Comparison of ENCODE assay signal across 8 cellular contexts in the genomic region with DNA sequence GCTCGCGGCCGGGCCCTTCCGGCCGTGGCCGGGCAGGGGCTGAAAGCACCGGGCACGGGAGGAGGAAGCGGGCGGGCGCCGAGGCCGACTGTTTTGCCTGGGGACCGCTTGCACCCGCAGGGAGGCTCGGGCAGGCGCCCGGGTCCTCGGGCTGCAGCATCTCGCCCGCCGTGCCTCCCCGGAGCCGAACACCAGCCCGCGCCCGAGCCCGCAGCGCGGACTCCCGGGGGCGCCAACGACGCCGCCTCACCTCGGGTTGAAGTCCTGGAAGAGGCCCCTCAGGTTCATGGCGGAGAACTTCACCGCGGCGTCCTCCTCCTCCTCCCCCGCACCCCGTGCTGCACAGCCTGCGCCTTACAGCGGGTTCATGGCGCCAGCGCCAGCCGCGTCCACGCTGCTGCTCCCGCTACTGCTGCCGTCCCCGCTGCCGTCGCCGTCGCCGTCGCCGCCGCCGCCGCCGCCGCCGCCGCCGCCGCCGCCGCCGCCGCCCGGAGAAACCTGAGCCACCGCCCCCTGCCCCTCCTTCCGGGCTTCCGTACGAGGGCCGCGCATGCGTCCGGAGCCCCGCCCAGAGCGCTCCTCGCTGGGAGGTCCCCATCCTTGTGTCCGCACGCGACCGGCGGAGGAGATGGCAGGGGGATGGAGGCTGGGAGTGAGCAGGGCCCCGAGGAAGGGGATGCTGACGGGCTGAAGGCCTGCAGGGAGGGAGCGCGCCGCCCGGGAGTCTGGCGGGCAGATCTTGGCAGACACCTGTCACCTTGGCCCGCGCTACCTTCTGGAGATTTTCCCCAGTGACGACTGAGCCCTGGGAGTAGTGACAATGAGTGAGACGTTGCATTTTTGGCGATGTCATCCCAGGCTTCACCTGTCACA. TPM values are rescaled to one million over a fixed set of nuclear protein-coding genes. Genes with fewer than 3 reads are reported as not detected.
DNase-seq lines count a peak whose midpoint lies in the region; ATAC-seq and TF ChIP-seq lines count a peak whose summit lies in the region.

A gene (minus strand): TSS at position 500 of the 873 bp plus-strand sequence. CDS start 212 bp downstream, at position 288.

- H3K27ac Mint-ChIP-seq in GM23338, result no peak within 1 kb of the TSS

- no peak within 1 kb of the TSS for H4K12ac ChIP-seq in trophoblast cell (ENCODE audit: low read depth, low read length)

- H3K4me1 Mint-ChIP-seq in GM23338, result peaks cover 25% of the 10 kb centered on the region

- no peak within 1 kb of the TSS for H3K27ac ChIP-seq in GM23338 (ENCODE audit: low read depth)
- no peak within 1 kb of the TSS for H3K27ac ChIP-seq in trophoblast cell (ENCODE audit: low read depth, low read length)
- H3K27ac ChIP-seq in tibial nerve, result peak within 1 kb of the TSS in 3 of 4 donors; percentile 65 to 82 (median 70)

- H3K18ac ChIP-seq in trophoblast cell (ENCODE audit: low read length), result no peak within 1 kb of the TSS

- peaks cover 33% of the 10 kb centered on the region for H3K79me2 ChIP-seq in GM23338 (replicated peaks; ENCODE audit: insufficient read depth)
- H3K79me2 ChIP-seq in trophoblast cell (ENCODE audit: control insufficient read depth, insufficient read depth, low read length, poor library complexity), result no peaks in the 10 kb centered on the region

- DNase-seq in ELR (ENCODE audit: low read depth) (peak; percentile 67), GM23338 (ENCODE audit: low spot score) (peak; percentile 79), LHCN-M2 (ENCODE audit: low read depth) (peak; percentile 28), Right ventricle myocardium inferior (ENCODE audit: missing footprints) (peak; percentile 75), trophoblast cell (peak; percentile 27 to 68), tibial nerve (ENCODE audit: low spot score in 2 of 2) (peak; percentile 23 to 37)
- peak; percentile 78 for DNase-seq in activated naive CD4-positive, alpha-beta T cell treated with anti-CD3 and anti-CD28 coated beads, Interleukin-2, amount 50 U/mL, for 16 hours

- H3K14ac ChIP-seq in trophoblast cell (ENCODE audit: low read length), result peak within 1 kb of the TSS; percentile 71

- no peak within 1 kb of the TSS for H2BK12ac ChIP-seq in trophoblast cell (ENCODE audit: low read length)

- H3K4me1 ChIP-seq in GM23338 (ENCODE audit: insufficient read depth) (0 out of 2 replicates have a peak, but pooled peaks cover 8% of the 10 kb centered on the region), trophoblast cell (ENCODE audit: control insufficient read depth in 1 of 2, insufficient read depth in 2 of 2, low read length in 2 of 2) (peaks cover 0 to 2% of the 10 kb centered on the region in 2 experiments), tibial nerve (peaks cover 0 to 19% (median 0%) of the 10 kb centered on the region in 4 donors)

- no peak within 1 kb of the TSS for H2BK120ac ChIP-seq in trophoblast cell (ENCODE audit: insufficient read depth, low read length, poor library complexity)

- 0 out of 2 replicates have a peak, but pooled peaks cover 3% of the 10 kb centered on the region for H4K20me1 ChIP-seq in GM23338 (replicated peaks; ENCODE audit: insufficient read depth)

- H3K9me3 Mint-ChIP-seq in GM23338, result no peaks in the 10 kb centered on the region; the same call in 1 of the 3 replicates

- peaks cover 11% of the 10 kb centered on the region for H3K27me3 ChIP-seq in GM23338 (ENCODE audit: insufficient read depth)
- no peaks in the 10 kb centered on the region for H3K27me3 ChIP-seq in trophoblast cell (ENCODE audit: insufficient read depth, low read length)
- no peaks in the 10 kb centered on the region for H3K27me3 ChIP-seq in tibial nerve

- no peaks in the 10 kb centered on the region for H3K36me3 ChIP-seq in GM23338 (ENCODE audit: insufficient read depth)
- no peaks in the 10 kb centered on the region for H3K36me3 ChIP-seq in trophoblast cell (ENCODE audit: control insufficient read depth in 1 of 2, insufficient read depth in 2 of 2, low read length in 2 of 2)
- no peaks in the 10 kb centered on the region for H3K36me3 ChIP-seq in tibial nerve

- H3K9me2 ChIP-seq in GM23338 (ENCODE audit: insufficient read depth), result no peaks in the 10 kb centered on the region

- peak within 1 kb of the TSS; percentile 68 for H4K8ac ChIP-seq in trophoblast cell (ENCODE audit: low read depth, low read length)

- H3K4me2 ChIP-seq in GM23338 (peak within 1 kb of the TSS; percentile 86), trophoblast cell (ENCODE audit: low read length) (peak within 1 kb of the TSS; percentile 96)

- H3K4me3 Mint-ChIP-seq in GM23338, result peak within 1 kb of the TSS; percentile 94

- no peak for TF ChIP-seq POLR2A in tibial nerve (IDR thresholded peaks at IDR 0.05)

- H3K36me3 Mint-ChIP-seq in GM23338 (ENCODE audit: low read depth), result no peaks in the 10 kb centered on the region

- H3K4me3 ChIP-seq in GM23338 (peak within 1 kb of the TSS; percentile 65), trophoblast cell (ENCODE audit: low read depth, low read length) (peak within 1 kb of the TSS; percentile 84), tibial nerve (peak within 1 kb of the TSS; percentile 53 to 86 (median 61))

- no peaks in the 10 kb centered on the region for H3F3A ChIP-seq in GM23338 (replicated peaks; ENCODE audit: low read depth)

- peaks cover 10% of the 10 kb centered on the region for H3K27me3 Mint-ChIP-seq in GM23338 (ENCODE audit: insufficient read depth, low read depth, poor library complexity)

- intact Hi-C loops in Right ventricle myocardium inferior (cut with DNase I), result no loop called here

- H2AFZ ChIP-seq in GM23338 (no peak within 1 kb of the TSS), trophoblast cell (ENCODE audit: insufficient read depth, low read length, poor library complexity) (no peak within 1 kb of the TSS)

- H2BK5ac ChIP-seq in trophoblast cell (ENCODE audit: low read depth, low read length, poor library complexity), result no peak within 1 kb of the TSS

- ATAC-seq in GM23338 (peak; percentile 81), SK-N-SH treated with all-trans-retinoic acid at 6 μM for 48 hours (peak; percentile 67), Right ventricle myocardium inferior (peak; percentile 86)

- H3K79me1 ChIP-seq in trophoblast cell (ENCODE audit: low read length), result peaks cover 3% of the 10 kb centered on the region

- H4K91ac ChIP-seq in trophoblast cell (ENCODE audit: low read depth, low read length), result no peak within 1 kb of the TSS

- no peaks in the 10 kb centered on the region for H3K9me3 ChIP-seq in trophoblast cell (ENCODE audit: insufficient read depth, low read depth, low read length)
- H3K9me3 ChIP-seq in tibial nerve, result no peaks in the 10 kb centered on the region

- H3K9ac ChIP-seq in trophoblast cell (ENCODE audit: low read length), result peak within 1 kb of the TSS; percentile 78

- no peak within 1 kb of the TSS for H2AK5ac ChIP-seq in trophoblast cell (ENCODE audit: low read length)

- TF ChIP-seq EP300 in tibial nerve (IDR thresholded peaks at IDR 0.05), result no peak

- peak within 1 kb of the TSS; percentile 37 for H3K4ac ChIP-seq in trophoblast cell (ENCODE audit: low read depth, low read length)

- H3K23ac ChIP-seq in trophoblast cell (ENCODE audit: low read length), result no peak within 1 kb of the TSS

- WGBS in trophoblast cell (ENCODE audit: extremely low coverage, insufficient coverage, insufficient read length), result no CpG with 5 or more reads among the region's 101 CpGs
- WGBS in tibial nerve, 2 donors, result 0 to 43% methylated on average over 5 to 84 of the region's 101 CpGs

- TF ChIP-seq CTCF in GM23338 (conservative IDR thresholded peaks at IDR 0.05; ENCODE audit: low read depth in 2 of 2) (no peak), tibial nerve (IDR thresholded peaks at IDR 0.05) (no peak)

TF ChIP-seq in GM23338, 12 proteins besides CTCF, POLR2A, EP300 and RAD21:
- TF ChIP-seq NANOG (IDR thresholded peaks at IDR 0.05; ENCODE audit: borderline replicate concordance), result no peak
- TF ChIP-seq POLR2AphosphoS5 (IDR thresholded peaks at IDR 0.05; ENCODE audit: low read depth), result peak; percentile 56
TF ChIP-seq in GM23338: peak in this region for 1.

TF ChIP-seq in SK-N-SH treated with all-trans-retinoic acid at 6 μM for 48 hours, 23 proteins besides CTCF, POLR2A, EP300 and RAD21 (continues in another document):
- no peak for TF ChIP-seq ZNF70 (CRISPR knock-in tag; IDR thresholded peaks at IDR 0.05)
- TF ChIP-seq, protein P1, sequence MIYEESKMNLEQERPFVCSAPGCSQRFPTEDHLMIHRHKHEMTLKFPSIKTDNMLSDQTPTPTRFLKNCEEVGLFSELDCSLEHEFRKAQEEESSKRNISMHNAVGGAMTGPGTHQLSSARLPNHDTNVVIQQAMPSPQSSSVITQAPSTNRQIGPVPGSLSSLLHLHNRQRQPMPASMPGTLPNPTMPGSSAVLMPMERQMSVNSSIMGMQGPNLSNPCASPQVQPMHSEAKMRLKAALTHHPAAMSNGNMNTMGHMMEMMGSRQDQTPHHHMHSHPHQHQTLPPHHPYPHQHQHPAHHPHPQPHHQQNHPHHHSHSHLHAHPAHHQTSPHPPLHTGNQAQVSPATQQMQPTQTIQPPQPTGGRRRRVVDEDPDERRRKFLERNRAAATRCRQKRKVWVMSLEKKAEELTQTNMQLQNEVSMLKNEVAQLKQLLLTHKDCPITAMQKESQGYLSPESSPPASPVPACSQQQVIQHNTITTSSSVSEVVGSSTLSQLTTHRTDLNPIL (CRISPR knock-in tag; IDR thresholded peaks at IDR 0.05; ENCODE audit: low read depth), result no peak
- TF ChIP-seq CSDC2 (CRISPR knock-in tag; IDR thresholded peaks at IDR 0.05), result no peak
- no peak for TF ChIP-seq ISL1 (CRISPR knock-in tag; IDR thresholded peaks at IDR 0.05)
- TF ChIP-seq ESRRG (CRISPR knock-in tag; IDR thresholded peaks at IDR 0.05), result no peak
- no peak for TF ChIP-seq TCF4 (CRISPR knock-in tag; IDR thresholded peaks at IDR 0.05; ENCODE audit: borderline replicate concordance)

RNA-seq across cellular contexts. Expression of the gene that starts here (rescaled TPM):
- 16.7 and 18.1 TPM in 2 replicates for total RNA-seq in GM23338 (2014; rRNA removed; shearing (Covaris generic))
- polyA plus RNA-seq in GM23338 (2016; fragmentation: Nextera tagmentation; extraction: Ambion mirVana), result 9.3 and 14.1 TPM in 2 replicates
- total RNA-seq in LHCN-M2 (2014; rRNA removed) (10.4 and 11.0 TPM in 2 replicates), Right ventricle myocardium inferior (33.5 TPM), tibial nerve (10 to 100 TPM; 14.7 to 29.1 (median 21.5) TPM)
- 11.1 TPM for polyA plus RNA-seq in LHCN-M2 (2012)
- 12.1 and 12.5 TPM in 2 replicates for polyA plus RNA-seq in trophoblast cell (2013)

Comparison
In these comparisons a context has a peak if more than half of its experiments do, and no peak if none do; other contexts are left out.
1. DNase-seq: peak in every context shown above with its lines; median percentile 79 in GM23338; 78 in activated naive CD4-positive, alpha-beta T cell treated with anti-CD3 and anti-CD28 coated beads, Interleukin-2, amount 50 U/mL, for 16 hours; 75 in Right ventricle myocardium inferior; 67 in ELR; 48 in trophoblast cell; 30 in tibial nerve; 28 in LHCN-M2.
2. H3K27ac ChIP-seq: peak in tibial nerve (3 of 4); none in GM23338 (single experiment) and trophoblast cell (single experiment).
3. Peak in every context shown above with its lines, with median percentiles within 50 percentile points of each other: ATAC-seq and H3K4me3 ChIP-seq.